In genomic region chr20:46928580-46929132, GRCh38 we compare ENCODE assay signal across 13 cellular contexts. TPM values are rescaled to one million over a fixed set of nuclear protein-coding genes. Genes with fewer than 3 reads are reported as not detected.
DNase-seq lines count a peak whose midpoint lies in the region; ATAC-seq, FAIRE-seq and TF ChIP-seq lines count a peak whose summit lies in the region.
"Had no signal": no experiment of that assay in that cellular context is flagged by ENCODE, and none has a peak within 500 bp of the region (broad histone marks: within the 10 kb centered on the region; RNA-seq: fewer than 3 reads in every experiment).

No MANE protein-coding gene starts in this region.

- DNase-seq in M059J (ENCODE audit: low read depth) (peak; percentile 22), epithelial cell of esophagus (ENCODE audit: low read depth) (peak; percentile 65), lower leg skin (ENCODE audit: low spot score in 2 of 2) (peak; percentile 23 to 85), urothelium cell line (ENCODE audit: low spot score) (no peak), kidney (no peak), HuH-7.5 (ENCODE audit: low spot score) (no peak)
- DNase-seq: activated T-cell treated with anti-CD3 and anti-CD28 coated beads for 4 hours; colonic mucosa; NCI-H1092 treated with DMSO at 0.1 percent for 48 hours; NK-92 treated with Interleukin-12 subunit alpha and Interleukin-12 subunit beta, amount 100 ng/mL, for 24 hours had no signal

- no peak for TF ChIP-seq POLR2A in lower leg skin (IDR thresholded peaks at IDR 0.05)

- peaks cover 0 to 12% of the 10 kb centered on the region in 2 donors for H3K4me1 ChIP-seq in kidney (ENCODE audit: control insufficient read depth in 1 of 2, insufficient read depth in 1 of 2, low read depth in 1 of 2, low read length in 2 of 2)
- H3K4me1 ChIP-seq: colonic mucosa had no signal

- peak; percentile 20 for FAIRE-seq in urothelium cell line (lab: Jason Lieb, UNC)
- no peak for FAIRE-seq in kidney (lab: Jason Lieb, UNC)
- FAIRE-seq: G401.6 had no signal

- WGBS in lower leg skin, 2 donors, result 41 to 48% methylated on average over 12 of the region's 12 CpGs

- no peaks in the 10 kb centered on the region for H3K9me3 ChIP-seq in kidney (ENCODE audit: control insufficient read depth in 1 of 2, low read length in 2 of 2)
- H3K9me3 ChIP-seq: colonic mucosa, neutrophil had no signal

- no peak for ATAC-seq in HG03196 (IDR thresholded peaks at IDR 0.05; ENCODE audit: unreplicated experiment)

- intact Hi-C loops in lower leg skin (cut with DNase I; ENCODE audit: low total_unique reads), result no loop called here
- intact Hi-C loops in kidney (cut with DNase I), result no loop called here

- no peak for TF ChIP-seq CTCF in epithelial cell of esophagus (IDR thresholded peaks at IDR 0.05; ENCODE audit: insufficient read depth, low read depth, low read length, missing control alignments)
- TF ChIP-seq CTCF in lower leg skin (IDR thresholded peaks at IDR 0.05), result no peak
- no peak for TF ChIP-seq CTCF in kidney (IDR thresholded peaks at IDR 0.05; ENCODE audit: borderline replicate concordance, extremely low read depth, insufficient read depth)

- no peaks in the 10 kb centered on the region for H3K36me3 ChIP-seq in kidney (ENCODE audit: control insufficient read depth in 1 of 2, insufficient read depth in 2 of 2, low read length in 2 of 2)
- H3K36me3 ChIP-seq: colonic mucosa, neutrophil had no signal

- H3K9ac ChIP-seq in kidney (ENCODE audit: low read length in 2 of 2), result no peak overlapping the region

- H3K4me3 ChIP-seq in epithelial cell of esophagus (ENCODE audit: low read length), result no peak overlapping the region
- no peak overlapping the region for H3K4me3 ChIP-seq in lower leg skin (ENCODE audit: low read depth, poor library complexity, severe bottlenecking)
- H3K4me3 ChIP-seq in kidney (ENCODE audit: low read length in 2 of 2), result no peak overlapping the region
- H3K4me3 ChIP-seq: colonic mucosa had no signal

- no peak overlapping the region for H3K27ac ChIP-seq in kidney (ENCODE audit: low read depth in 2 of 2, low read length in 2 of 2)
- H3K27ac ChIP-seq: colonic mucosa, neutrophil had no signal

RNA-seq across cellular contexts. Expression of gene EYA2, which starts 34.0 kb away (rescaled TPM):
- total RNA-seq in M059J (2014; rRNA removed; shearing (Covaris generic)), result 0.02 and 0.15 TPM in 2 replicates
- total RNA-seq in lower leg skin (1 to 10 TPM in 3 of 4 donors, under 1 TPM in 1; 0.63 to 6.1 (median 3.3) TPM), kidney (2.6 TPM)
- 7.9 TPM for polyA plus RNA-seq in kidney (ENCODE audit: insufficient read depth, low read depth, low replicate concordance)

Comparison
In these comparisons a context has a peak if more than half of its experiments do, and no peak if none do; other contexts are left out.
1. DNase-seq: peak in M059J (single experiment), epithelial cell of esophagus (single experiment) and lower leg skin (2 of 2); none in urothelium cell line (single experiment), kidney (single experiment) and HuH-7.5 (single experiment).